ENCODE assay signal across 27 cellular contexts in the genomic region with DNA sequence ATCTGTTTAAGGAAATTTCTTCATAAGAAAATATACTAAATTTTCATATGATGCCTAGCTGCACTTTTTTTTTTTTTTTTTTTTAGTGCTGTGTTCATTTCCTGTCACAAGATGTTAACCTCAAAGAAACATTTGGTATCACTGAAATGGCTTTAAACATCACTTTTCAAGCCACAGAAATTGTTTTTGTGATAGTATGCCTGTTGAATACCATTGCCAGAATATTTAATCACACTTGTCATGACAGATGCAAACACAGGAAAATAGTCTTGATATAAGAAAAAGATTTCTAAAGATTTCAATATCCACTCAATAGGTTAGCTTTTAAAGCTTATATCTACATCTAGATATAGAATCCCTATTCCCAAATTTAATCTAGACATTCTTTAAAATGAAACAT.
"Had no signal": no experiment of that assay in that cellular context is flagged by ENCODE, and none has a peak within 500 bp of the region (broad histone marks: within the 10 kb centered on the region; RNA-seq: fewer than 3 reads in every experiment).

No MANE protein-coding gene starts in this region.

- H3K36me3 Mint-ChIP-seq: activated CD8-positive, alpha-beta memory T cell treated with anti-CD3 and anti-CD28 coated beads, Interleukin-2, amount 10 ng/mL, durations not matched to agents 7 days and 5 days; activated naive CD4-positive, alpha-beta T cell treated with anti-CD3 and anti-CD28 coated beads, Interleukin-2, amount 50 U/mL, for 24 hours; mesothelial cell of epicardium had no signal

- DNase-seq: activated CD4-positive, alpha-beta T cell treated with anti-CD3 and anti-CD28 coated beads, Interleukin-2, amount 10 ng/mL, durations not matched to agents 7 days and 5 days; activated CD4-positive, CD25-positive, alpha-beta regulatory T cell treated with anti-CD3 and anti-CD28 coated beads, Interleukin-2, amount 50 U/mL, for 72 hours; activated CD8-positive, alpha-beta memory T cell treated with anti-CD3 and anti-CD28 coated beads, Interleukin-2, amount 10 ng/mL, durations not matched to agents 7 days and 5 days; activated CD8-positive, alpha-beta T cell treated with anti-CD3 and anti-CD28 coated beads for 36 hours; activated gamma-delta T cell; activated T-cell treated with anti-CD3 and anti-CD28 coated beads for 4 hours; anterior cingulate cortex; body of pancreas; dorsolateral prefrontal cortex; effector memory CD8-positive, alpha-beta T cell; foreskin melanocyte; glutamatergic neuron; hippocampal formation; left ventricle myocardium superior; mammary epithelial cell; nephron progenitor cell; pancreas; right cardiac atrium; stimulated activated CD4-positive, alpha-beta T cell treated with anti-CD3 and anti-CD28 coated beads, Interleukin-12 subunit alpha, Interleukin-12 subunit beta, amount 100 ng/mL, for 4 hours; stimulated activated CD4-positive, alpha-beta T cell treated with anti-CD3 and anti-CD28 coated beads, Interleukin-4, amount 100 ng/mL, for 4 hours; stimulated activated naive CD8-positive, alpha-beta T cell treated with anti-CD3 and anti-CD28 coated beads, Interleukin-15, Interleukin-2, amounts not matched to agents 100 U/mL and 50 U/mL, for 24 hours; upper lobe of left lung; WERI-Rb-1 had no signal

- H3K27me3 Mint-ChIP-seq: activated CD4-positive, alpha-beta T cell treated with anti-CD3 and anti-CD28 coated beads, Interleukin-2, amount 10 ng/mL, durations not matched to agents 7 days and 5 days; activated CD8-positive, alpha-beta memory T cell treated with anti-CD3 and anti-CD28 coated beads, Interleukin-2, amount 10 ng/mL, durations not matched to agents 7 days and 5 days; activated CD8-positive, alpha-beta T cell treated with anti-CD3 and anti-CD28 coated beads for 36 hours; activated naive CD4-positive, alpha-beta T cell treated with anti-CD3 and anti-CD28 coated beads, Interleukin-2, amount 50 U/mL, for 24 hours; effector memory CD8-positive, alpha-beta T cell had no signal

- H3K9me3 Mint-ChIP-seq: activated CD4-positive, alpha-beta T cell treated with anti-CD3 and anti-CD28 coated beads, Interleukin-2, amount 10 ng/mL, durations not matched to agents 7 days and 5 days; effector memory CD8-positive, alpha-beta T cell; mesothelial cell of epicardium; nephron progenitor cell; T-helper 2 cell treated with Interferon-gamma antibody and Interleukin-4, amounts not matched to agents 5 μg/mL and 100 μg/mL, for 36 hours had no signal

- ATAC-seq: activated CD8-positive, alpha-beta memory T cell treated with anti-CD3 and anti-CD28 coated beads, Interleukin-2, amount 10 ng/mL, durations not matched to agents 7 days and 5 days; activated CD8-positive, alpha-beta T cell treated with anti-CD3 and anti-CD28 coated beads for 36 hours; body of pancreas; effector memory CD8-positive, alpha-beta T cell; esophagus mucosa; left ventricle myocardium superior; pancreas; right cardiac atrium; stimulated activated naive CD8-positive, alpha-beta T cell treated with anti-CD3 and anti-CD28 coated beads, Interleukin-15, Interleukin-2, amounts not matched to agents 100 U/mL and 50 U/mL, for 24 hours had no signal

- H3K4me1 Mint-ChIP-seq: activated CD4-positive, alpha-beta T cell treated with anti-CD3 and anti-CD28 coated beads, Interleukin-2, amount 10 ng/mL, durations not matched to agents 7 days and 5 days; activated CD8-positive, alpha-beta memory T cell treated with anti-CD3 and anti-CD28 coated beads, Interleukin-2, amount 10 ng/mL, durations not matched to agents 7 days and 5 days; activated naive CD4-positive, alpha-beta T cell treated with anti-CD3 and anti-CD28 coated beads, Interleukin-2, amount 50 U/mL, for 24 hours; mesothelial cell of epicardium had no signal

- H3K27ac Mint-ChIP-seq: activated CD4-positive, alpha-beta T cell treated with anti-CD3 and anti-CD28 coated beads, Interleukin-2, amount 10 ng/mL, durations not matched to agents 7 days and 5 days; activated CD8-positive, alpha-beta memory T cell treated with anti-CD3 and anti-CD28 coated beads, Interleukin-2, amount 10 ng/mL, durations not matched to agents 7 days and 5 days; activated CD8-positive, alpha-beta T cell treated with anti-CD3 and anti-CD28 coated beads for 36 hours; activated naive CD4-positive, alpha-beta T cell treated with anti-CD3 and anti-CD28 coated beads, Interleukin-2, amount 50 U/mL, for 24 hours; effector memory CD8-positive, alpha-beta T cell; mesothelial cell of epicardium; nephron progenitor cell; T-helper 2 cell treated with Interferon-gamma antibody and Interleukin-4, amounts not matched to agents 5 μg/mL and 100 μg/mL, for 36 hours had no signal

- H3K4me3 Mint-ChIP-seq: activated CD4-positive, alpha-beta T cell treated with anti-CD3 and anti-CD28 coated beads, Interleukin-2, amount 10 ng/mL, durations not matched to agents 7 days and 5 days; activated CD8-positive, alpha-beta memory T cell treated with anti-CD3 and anti-CD28 coated beads, Interleukin-2, amount 10 ng/mL, durations not matched to agents 7 days and 5 days; activated CD8-positive, alpha-beta T cell treated with anti-CD3 and anti-CD28 coated beads for 36 hours; activated naive CD4-positive, alpha-beta T cell treated with anti-CD3 and anti-CD28 coated beads, Interleukin-2, amount 50 U/mL, for 24 hours; effector memory CD8-positive, alpha-beta T cell; mesothelial cell of epicardium; nephron progenitor cell; T-helper 2 cell treated with Interferon-gamma antibody and Interleukin-4, amounts not matched to agents 5 μg/mL and 100 μg/mL, for 36 hours had no signal
